In genomic region chr21:40622531-40622930, GRCh38 we compare ENCODE assay signal across 28 cellular contexts.
DNase-seq lines count a peak whose midpoint lies in the region; ATAC-seq and TF ChIP-seq lines count a peak whose summit lies in the region.
"Had no signal": no experiment of that assay in that cellular context is flagged by ENCODE, and none has a peak within 500 bp of the region (broad histone marks: within the 10 kb centered on the region; RNA-seq: fewer than 3 reads in every experiment).

No MANE protein-coding gene starts in this region.

- WGBS in lower leg skin, 2 donors = 34 to 36% methylated on average over 4 of the region's 4 CpGs

- H3K4me1 ChIP-seq in HEK293 (ENCODE audit: control insufficient read depth, insufficient read depth, low read length) = no peaks in the 10 kb centered on the region
- H3K4me1 ChIP-seq: breast epithelium, heart right ventricle, Peyer's patch, upper lobe of right lung had no signal

- CTCF ChIA-PET in HEK293 (lab: Yijun Ruan, JAX) = interaction anchor here (0.6 to 0.7 kb wide), 5 partner anchors 20 to 831 kb away, joined by 3 to 5 read pairs (median 3); partner anchors contain the start of gene DSCAM

- TF ChIP-seq POLR2A in lower leg skin (IDR thresholded peaks at IDR 0.05) = no peak

- ATAC-seq in HG03439 (IDR thresholded peaks at IDR 0.05; ENCODE audit: unreplicated experiment) = no peak
- ATAC-seq: activated CD8-positive, alpha-beta T cell treated with anti-CD3 and anti-CD28 coated beads, Interleukin-2, amount 10 ng/mL, durations not matched to agents 7 days and 5 days; activated T-helper 17 cell treated with anti-CD3 and anti-CD28 coated beads, Interleukin-2, amount 50 U/mL, for 72 hours; heart right ventricle; stimulated activated memory B cell treated with anti-CD40 and anti-IgM and Interleukin-4, amounts not matched to agents 10 μg/mL and 1 μg/mL and 100 μg/mL, for 72 hours; upper lobe of right lung had no signal

- DNase-seq in DMS153 (lab: John Stamatoyannopoulos, UW) (peak; percentile 19), DMS153 treated with DMSO at 0.1 percent for 48 hours (lab: John Stamatoyannopoulos, UW; ENCODE audit: unreplicated experiment) (no peak), NCI-H748 treated with DMSO at 0.1 percent for 48 hours (lab: John Stamatoyannopoulos, UW) (peak; percentile 91), iPS-NIHi11 (ENCODE audit: low spot score) (peak; percentile 14), lower leg skin (ENCODE audit: low spot score in 2 of 2) (no peak), SK-N-DZ (ENCODE audit: low spot score) (no peak)
- DNase-seq: activated CD8-positive, alpha-beta T cell treated with anti-CD3 and anti-CD28 coated beads, Interleukin-2, amount 10 ng/mL, durations not matched to agents 7 days and 5 days; activated naive CD4-positive, alpha-beta T cell treated with anti-CD3 and anti-CD28 coated beads, Interleukin-2, amount 50 U/mL, for 16 hours; amniotic stem cell; Calu3; EL; foreskin melanocyte; heart right ventricle; KG1; MG63; NCI-H187; Peyer's patch; SHP77 treated with DMSO at 0.1 percent for 48 hours; substantia nigra; SW 1271; upper lobe of right lung had no signal

- no peak overlapping the region for H3K27ac ChIP-seq in HEK293 (ENCODE audit: extremely low read depth, low read depth, low read length)
- H3K27ac ChIP-seq: 22Rv1, breast epithelium, heart right ventricle, HL-60, Peyer's patch, upper lobe of right lung had no signal

- no peaks in the 10 kb centered on the region for H3K36me3 ChIP-seq in HEK293 (ENCODE audit: control insufficient read depth in 2 of 2, insufficient read depth in 1 of 2, low read length in 2 of 2)
- H3K36me3 ChIP-seq: breast epithelium, heart right ventricle, MG63, Peyer's patch, upper lobe of right lung had no signal

- H3K4me3 ChIP-seq in HEK293 (ENCODE audit: low read depth, low read length) = no peak overlapping the region
- no peak overlapping the region for H3K4me3 ChIP-seq in lower leg skin (ENCODE audit: low read depth, poor library complexity, severe bottlenecking)
- H3K4me3 ChIP-seq: breast epithelium, heart right ventricle, MG63, Peyer's patch, upper lobe of right lung had no signal

- POLR2A ChIA-PET in HEK293 (lab: Yijun Ruan, JAX) = no interaction called here

- TF ChIP-seq CTCF in HEK293 (tag by site-specific recombination; IDR thresholded peaks at IDR 0.05) (no peak), lower leg skin (IDR thresholded peaks at IDR 0.05) (no peak)

- intact Hi-C loops in lower leg skin (cut with DNase I; ENCODE audit: low total_unique reads) = no loop called here

- no peaks in the 10 kb centered on the region; the same call in 1 of the 2 replicates for H3K9me3 ChIP-seq in HEK293 (ENCODE audit: control insufficient read depth, insufficient read depth, low read depth, low read length)
- H3K9me3 ChIP-seq: breast epithelium, heart right ventricle, MG63, Peyer's patch, upper lobe of right lung had no signal

TF ChIP-seq in HEK293, 187 proteins besides CTCF, POLR2A, EP300 and RAD21:
- no peak for TF ChIP-seq ZNF146 (tag by site-specific recombination; IDR thresholded peaks at IDR 0.05)
- TF ChIP-seq, protein P1, sequence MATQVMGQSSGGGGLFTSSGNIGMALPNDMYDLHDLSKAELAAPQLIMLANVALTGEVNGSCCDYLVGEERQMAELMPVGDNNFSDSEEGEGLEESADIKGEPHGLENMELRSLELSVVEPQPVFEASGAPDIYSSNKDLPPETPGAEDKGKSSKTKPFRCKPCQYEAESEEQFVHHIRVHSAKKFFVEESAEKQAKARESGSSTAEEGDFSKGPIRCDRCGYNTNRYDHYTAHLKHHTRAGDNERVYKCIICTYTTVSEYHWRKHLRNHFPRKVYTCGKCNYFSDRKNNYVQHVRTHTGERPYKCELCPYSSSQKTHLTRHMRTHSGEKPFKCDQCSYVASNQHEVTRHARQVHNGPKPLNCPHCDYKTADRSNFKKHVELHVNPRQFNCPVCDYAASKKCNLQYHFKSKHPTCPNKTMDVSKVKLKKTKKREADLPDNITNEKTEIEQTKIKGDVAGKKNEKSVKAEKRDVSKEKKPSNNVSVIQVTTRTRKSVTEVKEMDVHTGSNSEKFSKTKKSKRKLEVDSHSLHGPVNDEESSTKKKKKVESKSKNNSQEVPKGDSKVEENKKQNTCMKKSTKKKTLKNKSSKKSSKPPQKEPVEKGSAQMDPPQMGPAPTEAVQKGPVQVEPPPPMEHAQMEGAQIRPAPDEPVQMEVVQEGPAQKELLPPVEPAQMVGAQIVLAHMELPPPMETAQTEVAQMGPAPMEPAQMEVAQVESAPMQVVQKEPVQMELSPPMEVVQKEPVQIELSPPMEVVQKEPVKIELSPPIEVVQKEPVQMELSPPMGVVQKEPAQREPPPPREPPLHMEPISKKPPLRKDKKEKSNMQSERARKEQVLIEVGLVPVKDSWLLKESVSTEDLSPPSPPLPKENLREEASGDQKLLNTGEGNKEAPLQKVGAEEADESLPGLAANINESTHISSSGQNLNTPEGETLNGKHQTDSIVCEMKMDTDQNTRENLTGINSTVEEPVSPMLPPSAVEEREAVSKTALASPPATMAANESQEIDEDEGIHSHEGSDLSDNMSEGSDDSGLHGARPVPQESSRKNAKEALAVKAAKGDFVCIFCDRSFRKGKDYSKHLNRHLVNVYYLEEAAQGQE (tag by site-specific recombination; IDR thresholded peaks at IDR 0.05) = 0 out of 2 replicates have a peak, but pooled peaks have one; percentile 22
- no peak for TF ChIP-seq ZNF639 (tag by site-specific recombination; IDR thresholded peaks at IDR 0.05)

Comparison
In these comparisons a context has a peak if more than half of its experiments do, and no peak if none do; other contexts are left out.
1. DNase-seq: peak in DMS153 (single experiment), NCI-H748 treated with DMSO at 0.1 percent for 48 hours (single experiment) and iPS-NIHi11 (single experiment); none in DMS153 treated with DMSO at 0.1 percent for 48 hours (single experiment), lower leg skin (0 of 2) and SK-N-DZ (single experiment).